Comparison of ENCODE assay signal across 1 cellular context in genomic region chr19:46784262-46785053, GRCh38.
A peak's percentile ranks its signal among the peaks of the same experiment; 100 is the strongest.
TF ChIP-seq lines count a peak whose summit lies in the region.

No MANE protein-coding gene starts in this region.

TF ChIP-seq in HEK293, 187 proteins besides CTCF, POLR2A, EP300 and RAD21 (continued from another document and continues in another):
- TF ChIP-seq, protein P1, sequence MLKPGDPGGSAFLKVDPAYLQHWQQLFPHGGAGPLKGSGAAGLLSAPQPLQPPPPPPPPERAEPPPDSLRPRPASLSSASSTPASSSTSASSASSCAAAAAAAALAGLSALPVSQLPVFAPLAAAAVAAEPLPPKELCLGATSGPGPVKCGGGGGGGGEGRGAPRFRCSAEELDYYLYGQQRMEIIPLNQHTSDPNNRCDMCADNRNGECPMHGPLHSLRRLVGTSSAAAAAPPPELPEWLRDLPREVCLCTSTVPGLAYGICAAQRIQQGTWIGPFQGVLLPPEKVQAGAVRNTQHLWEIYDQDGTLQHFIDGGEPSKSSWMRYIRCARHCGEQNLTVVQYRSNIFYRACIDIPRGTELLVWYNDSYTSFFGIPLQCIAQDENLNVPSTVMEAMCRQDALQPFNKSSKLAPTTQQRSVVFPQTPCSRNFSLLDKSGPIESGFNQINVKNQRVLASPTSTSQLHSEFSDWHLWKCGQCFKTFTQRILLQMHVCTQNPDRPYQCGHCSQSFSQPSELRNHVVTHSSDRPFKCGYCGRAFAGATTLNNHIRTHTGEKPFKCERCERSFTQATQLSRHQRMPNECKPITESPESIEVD (tag by site-specific recombination; IDR thresholded peaks at IDR 0.05): no peak
- TF ChIP-seq ZNF629 (tag by site-specific recombination; IDR thresholded peaks at IDR 0.05) (0 out of 2 replicates have a peak, but pooled peaks have one; percentile 13), TSHZ1 (tag by site-specific recombination; IDR thresholded peaks at IDR 0.05; ENCODE audit: borderline replicate concordance) (no peak), ZEB2 (tag by site-specific recombination; IDR thresholded peaks at IDR 0.05) (peak; percentile 67; the same call in 1 of the 2 replicates), ZNF76 (tag by site-specific recombination; IDR thresholded peaks at IDR 0.05; ENCODE audit: borderline replicate concordance, low read depth) (peak; percentile 87), ZNF341 (tag by site-specific recombination; IDR thresholded peaks at IDR 0.05; ENCODE audit: low read depth) (peak; percentile 15; the same call in 1 of the 2 replicates), ZBTB20 (tag by site-specific recombination; IDR thresholded peaks at IDR 0.05) (peak; percentile 78), IKZF3 (tag by site-specific recombination; IDR thresholded peaks at IDR 0.05) (peak; percentile 94), ZNF324 (tag by site-specific recombination; IDR thresholded peaks at IDR 0.05) (0 out of 2 replicates have a peak, but pooled peaks have one; percentile 25), ZFP69B (tag by site-specific recombination; IDR thresholded peaks at IDR 0.05) (peak; percentile 82; the same call in 1 of the 2 replicates), ATF2 (tag by site-specific recombination; IDR thresholded peaks at IDR 0.05; ENCODE audit: low read depth) (peak; percentile 41; the same call in 1 of the 2 replicates), ZSCAN16 (tag by site-specific recombination; IDR thresholded peaks at IDR 0.05) (no peak), ZBTB8A (tag by site-specific recombination; IDR thresholded peaks at IDR 0.05) (peak; percentile 82), OSR2 (tag by site-specific recombination; IDR thresholded peaks at IDR 0.05) (no peak; the same call in 1 of the 2 replicates), ZFP3 (tag by site-specific recombination; IDR thresholded peaks at IDR 0.05; ENCODE audit: low read depth) (no peak), ZNF140 (tag by site-specific recombination; IDR thresholded peaks at IDR 0.05) (no peak), ZNF670 (tag by site-specific recombination; IDR thresholded peaks at IDR 0.05; ENCODE audit: low read depth) (no peak), ZNF112 (tag by site-specific recombination; IDR thresholded peaks at IDR 0.05) (no peak), ZSCAN5A (tag by site-specific recombination; IDR thresholded peaks at IDR 0.05) (no peak), REST (tag by site-specific recombination; IDR thresholded peaks at IDR 0.05) (no peak), SP7 (tag by site-specific recombination; IDR thresholded peaks at IDR 0.05) (peak; percentile 72), ZNF792 (tag by site-specific recombination; IDR thresholded peaks at IDR 0.05) (peak; percentile 40; the same call in 1 of the 2 replicates), GLIS1 (tag by site-specific recombination; IDR thresholded peaks at IDR 0.05) (peak; percentile 95), SP2 (tag by site-specific recombination; IDR thresholded peaks at IDR 0.05) (peak; percentile 81), ZNF610 (tag by site-specific recombination; IDR thresholded peaks at IDR 0.05; ENCODE audit: borderline replicate concordance) (peak; percentile 16; the same call in 1 of the 2 replicates), ZNF19 (tag by site-specific recombination; IDR thresholded peaks at IDR 0.05; ENCODE audit: low read depth) (no peak), WT1 (tag by site-specific recombination; IDR thresholded peaks at IDR 0.05) (peak; percentile 83), ZNF660 (tag by site-specific recombination; IDR thresholded peaks at IDR 0.05) (peak; percentile 94), ZBTB11 (tag by site-specific recombination; conservative IDR thresholded peaks at IDR 0.05; ENCODE audit: low read depth) (peak; percentile 40), ZNF645 (tag by site-specific recombination; IDR thresholded peaks at IDR 0.05) (no peak), HOXD13 (CRISPR knock-in tag; IDR thresholded peaks at IDR 0.05; ENCODE audit: borderline replicate concordance) (peak; percentile 94), ZXDB (tag by site-specific recombination; IDR thresholded peaks at IDR 0.05) (peak; percentile 69), KLF10 (tag by site-specific recombination; IDR thresholded peaks at IDR 0.05) (peak; percentile 96)
- TF ChIP-seq, protein P2, sequence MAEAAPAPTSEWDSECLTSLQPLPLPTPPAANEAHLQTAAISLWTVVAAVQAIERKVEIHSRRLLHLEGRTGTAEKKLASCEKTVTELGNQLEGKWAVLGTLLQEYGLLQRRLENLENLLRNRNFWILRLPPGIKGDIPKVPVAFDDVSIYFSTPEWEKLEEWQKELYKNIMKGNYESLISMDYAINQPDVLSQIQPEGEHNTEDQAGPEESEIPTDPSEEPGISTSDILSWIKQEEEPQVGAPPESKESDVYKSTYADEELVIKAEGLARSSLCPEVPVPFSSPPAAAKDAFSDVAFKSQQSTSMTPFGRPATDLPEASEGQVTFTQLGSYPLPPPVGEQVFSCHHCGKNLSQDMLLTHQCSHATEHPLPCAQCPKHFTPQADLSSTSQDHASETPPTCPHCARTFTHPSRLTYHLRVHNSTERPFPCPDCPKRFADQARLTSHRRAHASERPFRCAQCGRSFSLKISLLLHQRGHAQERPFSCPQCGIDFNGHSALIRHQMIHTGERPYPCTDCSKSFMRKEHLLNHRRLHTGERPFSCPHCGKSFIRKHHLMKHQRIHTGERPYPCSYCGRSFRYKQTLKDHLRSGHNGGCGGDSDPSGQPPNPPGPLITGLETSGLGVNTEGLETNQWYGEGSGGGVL (tag by site-specific recombination; IDR thresholded peaks at IDR 0.05): peak; percentile 99
- TF ChIP-seq, protein P3, sequence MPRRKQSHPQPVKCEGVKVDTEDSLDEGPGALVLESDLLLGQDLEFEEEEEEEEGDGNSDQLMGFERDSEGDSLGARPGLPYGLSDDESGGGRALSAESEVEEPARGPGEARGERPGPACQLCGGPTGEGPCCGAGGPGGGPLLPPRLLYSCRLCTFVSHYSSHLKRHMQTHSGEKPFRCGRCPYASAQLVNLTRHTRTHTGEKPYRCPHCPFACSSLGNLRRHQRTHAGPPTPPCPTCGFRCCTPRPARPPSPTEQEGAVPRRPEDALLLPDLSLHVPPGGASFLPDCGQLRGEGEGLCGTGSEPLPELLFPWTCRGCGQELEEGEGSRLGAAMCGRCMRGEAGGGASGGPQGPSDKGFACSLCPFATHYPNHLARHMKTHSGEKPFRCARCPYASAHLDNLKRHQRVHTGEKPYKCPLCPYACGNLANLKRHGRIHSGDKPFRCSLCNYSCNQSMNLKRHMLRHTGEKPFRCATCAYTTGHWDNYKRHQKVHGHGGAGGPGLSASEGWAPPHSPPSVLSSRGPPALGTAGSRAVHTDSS (tag by site-specific recombination; IDR thresholded peaks at IDR 0.05): 0 out of 2 replicates have a peak, but pooled peaks have one; percentile 11
- TF ChIP-seq, protein P4, sequence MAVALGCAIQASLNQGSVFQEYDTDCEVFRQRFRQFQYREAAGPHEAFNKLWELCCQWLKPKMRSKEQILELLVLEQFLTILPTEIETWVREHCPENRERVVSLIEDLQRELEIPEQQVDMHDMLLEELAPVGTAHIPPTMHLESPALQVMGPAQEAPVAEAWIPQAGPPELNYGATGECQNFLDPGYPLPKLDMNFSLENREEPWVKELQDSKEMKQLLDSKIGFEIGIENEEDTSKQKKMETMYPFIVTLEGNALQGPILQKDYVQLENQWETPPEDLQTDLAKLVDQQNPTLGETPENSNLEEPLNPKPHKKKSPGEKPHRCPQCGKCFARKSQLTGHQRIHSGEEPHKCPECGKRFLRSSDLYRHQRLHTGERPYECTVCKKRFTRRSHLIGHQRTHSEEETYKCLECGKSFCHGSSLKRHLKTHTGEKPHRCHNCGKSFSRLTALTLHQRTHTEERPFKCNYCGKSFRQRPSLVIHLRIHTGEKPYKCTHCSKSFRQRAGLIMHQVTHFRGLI (tag by site-specific recombination; IDR thresholded peaks at IDR 0.05): no peak
